In the genomic region with DNA sequence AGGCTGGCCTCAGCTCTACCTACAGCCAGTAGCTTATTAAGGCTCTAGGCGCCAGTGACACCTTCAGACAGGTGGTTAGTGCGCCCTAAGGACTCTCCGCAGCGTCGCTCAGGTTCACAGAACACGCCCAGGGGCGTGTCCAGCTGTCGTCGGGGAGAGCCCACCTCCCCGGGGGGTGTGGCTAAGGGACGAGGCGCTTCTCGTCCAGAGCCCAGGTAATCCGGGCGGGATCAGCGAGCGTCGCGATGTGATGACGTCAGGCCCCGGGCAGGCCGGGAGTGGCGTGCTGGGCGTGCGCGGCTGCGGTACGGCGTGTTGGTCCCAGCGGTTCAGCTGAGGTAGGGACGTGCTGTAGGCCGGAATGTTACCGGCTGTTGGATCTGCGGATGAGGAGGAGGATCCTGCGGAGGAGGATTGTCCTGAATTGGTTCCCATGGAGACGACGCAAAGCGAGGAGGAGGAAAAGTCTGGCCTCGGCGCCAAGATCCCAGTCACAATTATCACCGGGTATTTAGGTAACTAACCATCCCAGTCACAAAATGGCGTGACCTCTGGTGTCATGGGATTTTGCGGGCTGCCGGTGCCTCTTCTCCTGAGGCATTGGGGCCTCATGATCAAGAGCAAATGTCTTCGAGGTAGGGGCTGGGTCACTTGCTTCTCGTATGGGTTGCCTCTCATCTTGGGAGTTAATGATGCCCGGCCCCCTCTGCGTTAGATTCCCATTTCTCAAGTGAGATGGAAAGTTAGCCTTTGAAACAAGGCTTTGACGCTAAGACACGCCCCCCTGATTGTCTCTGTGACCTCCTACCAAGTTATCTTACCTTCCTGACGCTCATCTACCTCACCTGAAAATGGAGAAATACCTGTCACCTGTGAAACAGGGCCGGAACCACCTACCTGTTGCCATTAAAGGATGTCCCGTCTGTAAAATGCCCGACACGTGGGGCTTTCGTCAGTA, we compare ENCODE assay signal across 8 cellular contexts. TPM values are rescaled to one million over a fixed set of nuclear protein-coding genes. Genes with fewer than 3 reads are reported as not detected.
DNase-seq lines count a peak whose midpoint lies in the region; ATAC-seq, FAIRE-seq and TF ChIP-seq lines count a peak whose summit lies in the region.
"Not testable (repeated sequence)": the region's sequence is repeated elsewhere in the genome, so short reads cannot be mapped to it uniquely, and the experiment has no call there.

A gene (plus strand): TSS at position 184 of the 958 bp plus-strand sequence. CDS start 178 bp downstream, at position 362.

- DNase-seq in BE2C (peak; percentile 72), T-helper 17 cell (peak; percentile 60 to 79 (median 65)), immature natural killer cell (peak; percentile 76 to 83 (median 80)), pancreas (peak; percentile 70 to 93 (median 86))
- DNase-seq in HT1080 (ENCODE audit: low read depth): not testable (repeated sequence)
- DNase-seq in activated T-helper 9 cell treated with anti-CD3 and anti-CD28 coated beads, Interleukin-2, amount 50 U/mL, for 16 hours (ENCODE audit: low read depth): peak; percentile 69
- peak; percentile 64 to 73 (median 66) for DNase-seq in effector memory CD8-positive, alpha-beta T cell
- peak; percentile 18 for DNase-seq in stimulated activated CD8-positive, alpha-beta memory T cell treated with anti-CD3 and anti-CD28 coated beads, Interleukin-15, amount 100 ng/mL, for 24 hours (ENCODE audit: low read depth)

- H3K4me3 Mint-ChIP-seq in T-helper 17 cell (peak within 1 kb of the TSS; percentile 87), immature natural killer cell (peak within 1 kb of the TSS; percentile 84 to 87 (median 86))
- peak within 1 kb of the TSS; percentile 79 to 83 for H3K4me3 Mint-ChIP-seq in effector memory CD8-positive, alpha-beta T cell

- H3K4me1 Mint-ChIP-seq in T-helper 17 cell; effector memory CD8-positive, alpha-beta T cell (ENCODE audit: low read depth in 2 of 2): not testable (repeated sequence)
- peaks cover 6 to 16% of the 10 kb centered on the region in 2 donors for H3K4me1 Mint-ChIP-seq in immature natural killer cell

- H3K4me1 ChIP-seq in BE2C, pancreas: not testable (repeated sequence)

- H3K27me3 Mint-ChIP-seq in T-helper 17 cell; effector memory CD8-positive, alpha-beta T cell; immature natural killer cell (ENCODE audit: low read depth in 3 of 3): not testable (repeated sequence)

- H3K27me3 ChIP-seq in BE2C, pancreas: not testable (repeated sequence)

- intact Hi-C loops in pancreas (cut with DNase I): not testable (repeated sequence)

- H3K9me3 ChIP-seq in BE2C; T-helper 17 cell (ENCODE audit: control insufficient read depth, low read length, poor library complexity, severe bottlenecking); pancreas: not testable (repeated sequence)

- TF ChIP-seq CTCF in BE2C (IDR thresholded peaks at IDR 0.05; ENCODE audit: low read depth, low read length); pancreas (IDR thresholded peaks at IDR 0.05): not testable (repeated sequence)

- peak within 1 kb of the TSS in 3 of 4 donors; percentile 51 to 67 (median 60) for H3K27ac ChIP-seq in pancreas

- not testable (repeated sequence) for H3K36me3 ChIP-seq in BE2C, pancreas

- 0 to 1% methylated on average over 30 to 41 of the region's 56 CpGs for WGBS in pancreas, 2 donors

- peak within 1 kb of the TSS; percentile 56 for H3K4me3 ChIP-seq in BE2C (ENCODE audit: low read depth, low read length)
- H3K4me3 ChIP-seq in pancreas: peak within 1 kb of the TSS; percentile 20 to 54 (median 40)

- peak within 1 kb of the TSS; percentile 93 for H3K27ac Mint-ChIP-seq in T-helper 17 cell
- peak within 1 kb of the TSS; percentile 93 to 95 for H3K27ac Mint-ChIP-seq in effector memory CD8-positive, alpha-beta T cell
- H3K27ac Mint-ChIP-seq in immature natural killer cell: peak within 1 kb of the TSS; percentile 88 to 94 (median 93)

- ATAC-seq in T-helper 17 cell, pancreas: not testable (repeated sequence)
- ATAC-seq in effector memory CD8-positive, alpha-beta T cell (replicated peaks): peak; percentile 36

- H3K9me3 Mint-ChIP-seq in effector memory CD8-positive, alpha-beta T cell; immature natural killer cell: not testable (repeated sequence)

- not testable (repeated sequence) for FAIRE-seq in pancreas (lab: Jason Lieb, UNC)

- not testable (repeated sequence) for H3K36me3 Mint-ChIP-seq in T-helper 17 cell (ENCODE audit: low read depth); immature natural killer cell
- peaks cover 20% of the 10 kb centered on the region for H3K36me3 Mint-ChIP-seq in effector memory CD8-positive, alpha-beta T cell (ENCODE audit: insufficient read depth)

RNA-seq across cellular contexts. Expression of the gene that starts here (rescaled TPM):
- 16.4 TPM for polyA plus RNA-seq in BE2C (2012; ENCODE audit: insufficient read depth, insufficient read length, low read depth)
- total RNA-seq in HT1080 (2014; rRNA removed; shearing (Covaris generic)): 31.6 TPM in 2 replicates
- polyA plus RNA-seq in HT1080 (2015; cell fraction: cytosol; rRNA removed): 21.6 and 24.8 TPM in 2 replicates
- polyA plus RNA-seq in HT1080 (2015; cell fraction: nucleus; rRNA removed): 28.7 and 30.5 TPM in 2 replicates
- total RNA-seq in T-helper 17 cell (10 to 100 TPM; 33.3 to 35.6 TPM), pancreas (10 to 100 TPM; 13.0 to 19.5 (median 16.7) TPM)
- polyA plus RNA-seq in immature natural killer cell (10 to 100 TPM; 15.2 to 24.9 (median 22.4) TPM), pancreas (10 to 100 TPM; 21.8 to 31.5 TPM)
